In genomic region chr15:93167291-93167690, GRCh38 we compare ENCODE assay signal across 2 cellular contexts.
TF ChIP-seq lines count a peak whose summit lies in the region.

No MANE protein-coding gene starts in this region.

TF ChIP-seq in A549, 52 proteins besides CTCF, POLR2A, EP300 and RAD21 (continued from another document):
- TF ChIP-seq REST (IDR thresholded peaks at IDR 0.05) (no peak), JUN (IDR thresholded peaks at IDR 0.05) (no peak), ELK1 (IDR thresholded peaks at IDR 0.05; ENCODE audit: low read depth, low read length) (no peak), CHD4 (IDR thresholded peaks at IDR 0.05; ENCODE audit: borderline replicate concordance) (no peak), CEBPB (IDR thresholded peaks at IDR 0.05) (no peak), HES2 (IDR thresholded peaks at IDR 0.05) (no peak), NPAS2 (CRISPR knock-in tag; IDR thresholded peaks at IDR 0.05; ENCODE audit: borderline replicate concordance) (no peak), ATOH8 (CRISPR knock-in tag; IDR thresholded peaks at IDR 0.05; ENCODE audit: low read depth) (no peak), ZFP36 (IDR thresholded peaks at IDR 0.05; ENCODE audit: borderline replicate concordance, partially characterized antibody) (no peak), PHF8 (IDR thresholded peaks at IDR 0.05; ENCODE audit: borderline replicate concordance, low read depth) (no peak), KDM5A (IDR thresholded peaks at IDR 0.05) (no peak), KDM1A (IDR thresholded peaks at IDR 0.05; ENCODE audit: low read depth) (no peak), HOXB5 (CRISPR knock-in tag; IDR thresholded peaks at IDR 0.05) (no peak)

TF ChIP-seq in WTC11, 78 proteins besides CTCF, POLR2A, EP300 and RAD21 (continued from another document):
- TF ChIP-seq ATF6 (CRISPR knock-in tag; IDR thresholded peaks at IDR 0.05) (no peak), ERG (CRISPR knock-in tag; IDR thresholded peaks at IDR 0.05) (no peak), CREB1 (CRISPR knock-in tag; IDR thresholded peaks at IDR 0.05) (no peak), ZNF416 (CRISPR knock-in tag; IDR thresholded peaks at IDR 0.05) (no peak), ZNF425 (CRISPR knock-in tag; conservative IDR thresholded peaks at IDR 0.05) (no peak), GRHL2 (CRISPR knock-in tag; IDR thresholded peaks at IDR 0.05; ENCODE audit: insufficient replicate concordance, severe bottlenecking) (no peak), ZNF263 (CRISPR knock-in tag; IDR thresholded peaks at IDR 0.05; ENCODE audit: low read depth) (no peak)
